Comparison of ENCODE assay signal across 1 cellular context in genomic region chr1:184034761-184035379, GRCh38.
A peak's percentile ranks its signal among the peaks of the same experiment; 100 is the strongest.
TF ChIP-seq lines count a peak whose summit lies in the region.

No MANE protein-coding gene starts in this region.

TF ChIP-seq in HepG2, 621 proteins besides CTCF, POLR2A, EP300 and RAD21 (continues in another document):
- TF ChIP-seq BCLAF1 (IDR thresholded peaks at IDR 0.05) (no peak), XBP1 (CRISPR knock-in tag; IDR thresholded peaks at IDR 0.05) (no peak), CEBPG (CRISPR knock-in tag; IDR thresholded peaks at IDR 0.05) (peak; percentile 32; the same call in 1 of the 2 replicates), HOXA9 (CRISPR knock-in tag; IDR thresholded peaks at IDR 0.05; ENCODE audit: borderline replicate concordance) (no peak), TCF7 (IDR thresholded peaks at IDR 0.05; ENCODE audit: low read depth) (peak; percentile 25; the same call in 1 of the 2 replicates), ATF4 (CRISPR knock-in tag; IDR thresholded peaks at IDR 0.05) (peak in 1 of 2 experiments; percentile 53; a peak in 2 of 4 replicates), ZNF10 (CRISPR knock-in tag; IDR thresholded peaks at IDR 0.05; ENCODE audit: borderline replicate concordance, low read depth) (no peak), AHR (CRISPR knock-in tag; IDR thresholded peaks at IDR 0.05) (no peak), AHDC1 (CRISPR knock-in tag; IDR thresholded peaks at IDR 0.05; ENCODE audit: borderline replicate concordance) (no peak), SUZ12 (IDR thresholded peaks at IDR 0.05; ENCODE audit: low read depth, low read length) (no peak), NFKB2 (CRISPR knock-in tag; IDR thresholded peaks at IDR 0.05; ENCODE audit: borderline replicate concordance) (no peak), CENPX (CRISPR knock-in tag; IDR thresholded peaks at IDR 0.05) (no peak), MIER2 (CRISPR knock-in tag; IDR thresholded peaks at IDR 0.05) (no peak), ZNF414 (CRISPR knock-in tag; IDR thresholded peaks at IDR 0.05) (no peak), ZNF367 (CRISPR knock-in tag; IDR thresholded peaks at IDR 0.05; ENCODE audit: borderline replicate concordance) (no peak), ZC3H13 (CRISPR knock-in tag; IDR thresholded peaks at IDR 0.05) (no peak), CEBPB (IDR thresholded peaks at IDR 0.05; ENCODE audit: borderline replicate concordance, low read depth, low read length) (peak; percentile 44; the same call in 1 of the 2 replicates), ZNF572 (CRISPR knock-in tag; IDR thresholded peaks at IDR 0.05) (no peak), MXD4 (CRISPR knock-in tag; IDR thresholded peaks at IDR 0.05) (no peak), ADNP (CRISPR knock-in tag; IDR thresholded peaks at IDR 0.05) (no peak), ZNF644 (CRISPR knock-in tag; IDR thresholded peaks at IDR 0.05; ENCODE audit: low read depth) (0 out of 2 replicates have a peak, but pooled peaks have one; percentile 15), STAT5B (CRISPR knock-in tag; IDR thresholded peaks at IDR 0.05) (no peak), KMT2A (CRISPR knock-in tag; IDR thresholded peaks at IDR 0.05) (no peak), HMGA1 (CRISPR knock-in tag; conservative IDR thresholded peaks at IDR 0.05) (no peak), ATF7-NPFF (CRISPR knock-in tag; IDR thresholded peaks at IDR 0.05; ENCODE audit: low read depth) (no peak), ZBTB37 (CRISPR knock-in tag; IDR thresholded peaks at IDR 0.05) (no peak), NFAT5 (CRISPR knock-in tag; IDR thresholded peaks at IDR 0.05) (no peak), ZNF33A (CRISPR knock-in tag; IDR thresholded peaks at IDR 0.05; ENCODE audit: borderline replicate concordance) (no peak), BRD4 (CRISPR knock-in tag; IDR thresholded peaks at IDR 0.05) (no peak), ZNF556 (CRISPR knock-in tag; IDR thresholded peaks at IDR 0.05; ENCODE audit: borderline replicate concordance) (no peak), HDAC2 (CRISPR knock-in tag; IDR thresholded peaks at IDR 0.05) (no peak), GABPA (IDR thresholded peaks at IDR 0.05; ENCODE audit: low read depth, low read length) (no peak), GABPA (CRISPR knock-in tag; IDR thresholded peaks at IDR 0.05; ENCODE audit: low read depth) (no peak), ZNF710 (CRISPR knock-in tag; IDR thresholded peaks at IDR 0.05; ENCODE audit: borderline replicate concordance) (no peak), ZNF430 (CRISPR knock-in tag; IDR thresholded peaks at IDR 0.05) (no peak), TEF (CRISPR knock-in tag; IDR thresholded peaks at IDR 0.05) (no peak), CCDC6 (CRISPR knock-in tag; IDR thresholded peaks at IDR 0.05) (no peak), SOX5 (CRISPR knock-in tag; IDR thresholded peaks at IDR 0.05; ENCODE audit: borderline replicate concordance) (no peak), DNMT1 (CRISPR knock-in tag; IDR thresholded peaks at IDR 0.05) (no peak), ZNF768 (CRISPR knock-in tag; IDR thresholded peaks at IDR 0.05) (no peak), TFDP2 (CRISPR knock-in tag; IDR thresholded peaks at IDR 0.05) (no peak), TEAD2 (CRISPR knock-in tag; IDR thresholded peaks at IDR 0.05) (no peak), ZFP36 (IDR thresholded peaks at IDR 0.05; ENCODE audit: borderline replicate concordance, low read depth, low read length, partially characterized antibody) (no peak), HMG20A (CRISPR knock-in tag; IDR thresholded peaks at IDR 0.05; ENCODE audit: borderline replicate concordance) (no peak), HNF4A (CRISPR knock-in tag; IDR thresholded peaks at IDR 0.05) (0 out of 2 replicates have a peak, but pooled peaks have one; percentile 11)
